In the genomic region with DNA sequence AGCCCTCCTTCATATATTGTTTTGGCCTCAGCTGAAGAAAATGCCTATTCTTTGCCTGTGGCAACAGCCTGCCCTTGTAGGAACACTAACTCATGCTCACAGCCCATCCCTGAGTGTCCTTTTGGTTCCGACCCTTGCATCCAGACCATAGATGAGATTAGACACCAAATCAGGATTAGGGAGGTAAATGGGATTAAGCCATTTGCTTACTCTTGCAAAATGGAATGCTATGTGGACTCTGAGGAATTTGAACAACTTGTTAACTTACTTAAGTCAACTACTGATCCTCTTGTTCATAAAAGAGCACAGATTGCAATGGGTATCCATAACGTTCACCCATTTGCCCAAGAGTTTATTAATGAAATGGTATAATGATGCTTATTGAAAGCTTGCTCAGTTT, we compare ENCODE assay signal across 30 cellular contexts. TPM values are rescaled to one million over a fixed set of nuclear protein-coding genes. Genes with fewer than 3 reads are reported as not detected.
"Had no signal": no experiment of that assay in that cellular context is flagged by ENCODE, and none has a peak within 500 bp of the region (broad histone marks: within the 10 kb centered on the region; RNA-seq: fewer than 3 reads in every experiment).

No MANE protein-coding gene starts in this region.

- DNase-seq: activated CD4-positive, alpha-beta memory T cell treated with anti-CD3 and anti-CD28 coated beads, Interleukin-2, amount 10 ng/mL, durations not matched to agents 7 days and 5 days; activated CD4-positive, alpha-beta T cell treated with anti-CD3 and anti-CD28 coated beads for 1 hour; activated CD4-positive, alpha-beta T cell treated with anti-CD3 and anti-CD28 coated beads for 48 hours; activated CD4-positive, CD25-positive, alpha-beta regulatory T cell; activated CD8-positive, alpha-beta memory T cell treated with anti-CD3 and anti-CD28 coated beads for 24 hours; activated CD8-positive, alpha-beta memory T cell treated with anti-CD3 and anti-CD28 coated beads, Interleukin-2, amount 10 ng/mL, durations not matched to agents 7 days and 5 days; activated CD8-positive, alpha-beta memory T cell treated with anti-CD3 and anti-CD28 coated beads, Interleukin-2, amount 50 U/mL, for 48 hours; activated effector memory CD4-positive, alpha-beta T cell treated with Interleukin-2 at 50 U/mL for 16 hours; activated naive CD4-positive, alpha-beta T cell treated with anti-CD3 and anti-CD28 coated beads, Interleukin-2, amount 10 ng/mL, durations not matched to agents 7 days and 5 days; activated naive CD8-positive, alpha-beta T cell treated with anti-CD3 and anti-CD28 coated beads, Interleukin-2, amount 50 U/mL, for 24 hours; activated T-cell treated with anti-CD3 and anti-CD28 coated beads, Interleukin-2, amount 50 U/mL, for 48 hours; anterior cingulate cortex; brain microvascular endothelial cell; KG1; MM.1S; MV-4-11; NCI-H1092; NCI-H146; NCI-H187; NCI-H2029 treated with DMSO at 0.1 percent for 48 hours; NCI-H2107; NCI-H2171; NCI-H510A; NCI-H69; NK-92 treated with Interleukin-12 subunit alpha and Interleukin-12 subunit beta, amount 100 ng/mL, for 24 hours; OCI-M1; Right ventricle myocardium superior; T1000; WERI-Rb-1 had no signal

- H3K36me3 ChIP-seq: brain microvascular endothelial cell, cardiac muscle cell, WERI-Rb-1 had no signal

- H3K27me3 ChIP-seq: brain microvascular endothelial cell, cardiac muscle cell had no signal

- H3K27ac ChIP-seq: brain microvascular endothelial cell, cardiac muscle cell, WERI-Rb-1 had no signal

- H3K4me3 ChIP-seq: cardiac muscle cell had no signal

- ATAC-seq: activated CD8-positive, alpha-beta memory T cell treated with anti-CD3 and anti-CD28 coated beads, Interleukin-2, amount 10 ng/mL, durations not matched to agents 7 days and 5 days; activated naive CD8-positive, alpha-beta T cell treated with anti-CD3 and anti-CD28 coated beads, Interleukin-2, amount 50 U/mL, for 24 hours had no signal

RNA-seq across cellular contexts. Expression of gene TSHR, which starts 27.3 kb away (rescaled TPM):
- total RNA-seq: Right ventricle myocardium superior had no signal
